Comparison of ENCODE assay signal across 9 cellular contexts in the genomic region with DNA sequence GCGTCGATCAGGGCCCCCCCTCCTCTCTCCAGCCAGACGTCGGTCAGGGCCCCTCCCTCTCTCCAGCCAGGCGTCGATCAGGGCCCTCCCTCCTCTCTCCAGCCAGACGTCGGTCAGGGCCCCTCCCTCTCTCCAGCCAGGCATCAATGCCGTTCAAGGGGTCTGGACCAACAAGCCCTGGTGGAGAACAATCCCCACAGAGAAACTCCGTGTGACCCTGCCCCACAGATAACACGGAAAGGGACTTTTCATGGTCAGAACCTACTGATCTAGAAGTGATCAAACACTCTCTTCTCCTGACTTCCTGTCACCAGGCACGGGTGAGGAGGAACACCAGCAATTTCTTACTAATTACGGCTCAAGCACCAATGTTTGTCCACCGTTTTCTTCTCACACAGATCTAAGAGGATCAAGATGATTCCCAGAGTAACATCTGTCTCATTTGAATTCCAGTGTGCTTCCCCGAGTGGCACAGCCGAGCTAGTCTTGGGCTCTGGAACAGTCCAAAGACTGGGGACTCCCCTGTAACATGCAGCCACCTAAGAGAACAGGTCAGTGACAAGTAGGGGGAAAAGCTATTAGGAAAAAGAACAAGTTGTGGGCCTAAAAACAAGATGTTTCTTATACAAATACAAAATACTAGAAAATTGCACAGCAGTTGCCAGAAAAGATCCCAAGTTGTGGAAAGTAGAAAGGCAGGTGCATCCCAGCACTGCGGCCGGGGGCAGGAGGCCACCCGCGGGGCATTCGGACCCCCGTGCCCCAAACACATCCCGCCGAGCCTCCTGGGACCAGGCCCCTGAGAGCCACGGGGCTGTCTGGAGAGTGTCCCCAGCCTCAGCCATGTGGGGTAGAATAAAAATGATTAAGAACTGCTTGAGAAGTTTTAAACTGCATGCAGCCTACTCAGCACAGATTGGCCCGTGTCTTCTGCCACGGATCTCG. TPM values are rescaled to one million over a fixed set of nuclear protein-coding genes. Genes with fewer than 3 reads are reported as not detected.
A peak's percentile ranks its signal among the peaks of the same experiment; 100 is the strongest.
DNase-seq lines count a peak whose midpoint lies in the region; ATAC-seq lines count a peak whose summit lies in the region.
"Had no signal": no experiment of that assay in that cellular context is flagged by ENCODE, and none has a peak within 500 bp of the region (broad histone marks: within the 10 kb centered on the region; RNA-seq: fewer than 3 reads in every experiment).

No MANE protein-coding gene starts in this region.

- H3K4me1 ChIP-seq in aorta (ENCODE audit: control insufficient read depth in 1 of 2, insufficient read depth in 2 of 2, low read length in 2 of 2) = no peaks in the 10 kb centered on the region

- ATAC-seq in stimulated activated naive CD8-positive, alpha-beta T cell treated with anti-CD3 and anti-CD28 coated beads, Interleukin-15, Interleukin-2, amounts not matched to agents 100 U/mL and 50 U/mL, for 24 hours = no peak
- no peak for ATAC-seq in central memory CD8-positive, alpha-beta T cell (replicated peaks; ENCODE audit: extremely low read depth, poor library complexity, severe bottlenecking)
- ATAC-seq in naive thymus-derived CD8-positive, alpha-beta T cell = no peak
- ATAC-seq in aorta (ENCODE audit: low FRiP score) = no peak

- peak overlapping the region; percentile 67 for H3K4me3 Mint-ChIP-seq in stimulated activated naive CD8-positive, alpha-beta T cell treated with anti-CD3 and anti-CD28 coated beads, Interleukin-15, Interleukin-2, amounts not matched to agents 100 ng/mL and 50 ng/mL, for 24 hours
- peak overlapping the region; percentile 88 for H3K4me3 Mint-ChIP-seq in central memory CD8-positive, alpha-beta T cell
- H3K4me3 Mint-ChIP-seq in naive thymus-derived CD8-positive, alpha-beta T cell = peak overlapping the region; percentile 61 to 94 (median 90)

- intact Hi-C loops in aorta (cut with DNase I) = no loop called here

- POLR2A ChIA-PET in naive thymus-derived CD8-positive, alpha-beta T cell (lab: Charles Lee) = interaction anchor here (0.6 to 13.0 kb wide), 8 partner anchors 10 to 192 kb away, joined by 3 to 207 read pairs (median 14); no protein-coding TSS in a partner anchor

- WGBS in aorta, 2 donors = 45 to 62% methylated on average over 21 to 26 of the region's 28 CpGs

- H3K36me3 Mint-ChIP-seq in stimulated activated naive CD8-positive, alpha-beta T cell treated with anti-CD3 and anti-CD28 coated beads, Interleukin-15, Interleukin-2, amounts not matched to agents 100 ng/mL and 50 ng/mL, for 24 hours (ENCODE audit: low read depth) = peaks cover 18% of the 10 kb centered on the region
- H3K36me3 Mint-ChIP-seq in central memory CD8-positive, alpha-beta T cell (ENCODE audit: insufficient read depth) = peaks cover 35% of the 10 kb centered on the region
- H3K36me3 Mint-ChIP-seq in naive thymus-derived CD8-positive, alpha-beta T cell = peaks cover 6 to 29% (median 7%) of the 10 kb centered on the region in 3 donors

- H3K4me1 Mint-ChIP-seq in stimulated activated naive CD8-positive, alpha-beta T cell treated with anti-CD3 and anti-CD28 coated beads, Interleukin-15, Interleukin-2, amounts not matched to agents 100 ng/mL and 50 ng/mL, for 24 hours (ENCODE audit: low read depth) = peaks cover 78% of the 10 kb centered on the region
- H3K4me1 Mint-ChIP-seq in central memory CD8-positive, alpha-beta T cell = peaks cover 66% of the 10 kb centered on the region
- H3K4me1 Mint-ChIP-seq in naive thymus-derived CD8-positive, alpha-beta T cell = peaks cover 42 to 84% (median 79%) of the 10 kb centered on the region in 4 donors

- H3K27ac ChIP-seq in aorta (ENCODE audit: low read depth in 1 of 2, low read length in 2 of 2) = peak overlapping the region; percentile 58 to 70

- H3K27me3 ChIP-seq in aorta (ENCODE audit: control insufficient read depth in 1 of 2, insufficient read depth in 2 of 2, low read length in 1 of 2) = no peaks in the 10 kb centered on the region

- H3K27ac Mint-ChIP-seq in stimulated activated naive CD8-positive, alpha-beta T cell treated with anti-CD3 and anti-CD28 coated beads, Interleukin-15, Interleukin-2, amounts not matched to agents 100 ng/mL and 50 ng/mL, for 24 hours = peak overlapping the region; percentile 97
- peak overlapping the region; percentile 97 for H3K27ac Mint-ChIP-seq in central memory CD8-positive, alpha-beta T cell (ENCODE audit: low read depth)
- H3K27ac Mint-ChIP-seq in naive thymus-derived CD8-positive, alpha-beta T cell = peak overlapping the region; percentile 94 to 99 (median 98)

- H3K9me3 Mint-ChIP-seq in stimulated activated naive CD8-positive, alpha-beta T cell treated with anti-CD3 and anti-CD28 coated beads, Interleukin-15, Interleukin-2, amounts not matched to agents 100 ng/mL and 50 ng/mL, for 24 hours = no peaks in the 10 kb centered on the region
- no peaks in the 10 kb centered on the region for H3K9me3 Mint-ChIP-seq in central memory CD8-positive, alpha-beta T cell
- peaks cover 0 to 3% (median 0%) of the 10 kb centered on the region in 9 donors for H3K9me3 Mint-ChIP-seq in naive thymus-derived CD8-positive, alpha-beta T cell

- no peaks in the 10 kb centered on the region for H3K27me3 Mint-ChIP-seq in stimulated activated naive CD8-positive, alpha-beta T cell treated with anti-CD3 and anti-CD28 coated beads, Interleukin-15, Interleukin-2, amounts not matched to agents 100 ng/mL and 50 ng/mL, for 24 hours
- no peaks in the 10 kb centered on the region for H3K27me3 Mint-ChIP-seq in central memory CD8-positive, alpha-beta T cell
- H3K27me3 Mint-ChIP-seq in naive thymus-derived CD8-positive, alpha-beta T cell = no peaks in the 10 kb centered on the region

- no peak for DNase-seq in stimulated activated naive CD8-positive, alpha-beta T cell treated with anti-CD3 and anti-CD28 coated beads, Interleukin-15, Interleukin-2, amounts not matched to agents 100 U/mL and 50 U/mL, for 24 hours
- no peak for DNase-seq in central memory CD8-positive, alpha-beta T cell (ENCODE audit: low spot score in 2 of 2)
- peak in 1 of 10 donors; percentile 21 for DNase-seq in naive thymus-derived CD8-positive, alpha-beta T cell
- DNase-seq in aorta (no peak), SKM-1 treated with dmso at 0.1 percent for 144 hours (lab: John Stamatoyannopoulos, UW; ENCODE audit: unreplicated experiment) (no peak), NOMO-1 treated with dmso at 0.1 percent for 144 hours (lab: John Stamatoyannopoulos, UW; ENCODE audit: unreplicated experiment) (no peak), NCI-H2196 (lab: John Stamatoyannopoulos, UW; ENCODE audit: unreplicated experiment) (no peak)
- DNase-seq: DMS 273 treated with DMSO at 0.1 percent for 48 hours had no signal

- H3K4me3 ChIP-seq in aorta (ENCODE audit: low read length in 2 of 2) = no peak overlapping the region

- H3K9me3 ChIP-seq in aorta (ENCODE audit: control insufficient read depth, low read length) = no peaks in the 10 kb centered on the region

- no peaks in the 10 kb centered on the region for H3K36me3 ChIP-seq in aorta (ENCODE audit: control insufficient read depth in 1 of 2, insufficient read depth in 2 of 2, low read length in 1 of 2)

RNA-seq across cellular contexts. Expression of gene RASA3, which starts 11.7 kb away (rescaled TPM):
- 100 to 1,000 TPM; 194 to 196 TPM for total RNA-seq in naive thymus-derived CD8-positive, alpha-beta T cell
- polyA plus RNA-seq in naive thymus-derived CD8-positive, alpha-beta T cell = 100 to 1,000 TPM in 2 of 3 donors, 10 to 100 TPM in 1; 62.2 to 169 (median 105) TPM
- 10 to 100 TPM; 34.8 to 42.3 TPM for total RNA-seq in aorta
- polyA plus RNA-seq in aorta = 10 to 100 TPM in 1 of 2 donors, 1 to 10 TPM in 1; 8.1 to 23.0 TPM

RNA-seq across cellular contexts. Expression of gene CFAP97D2, which starts 58.3 kb away (rescaled TPM):
- total RNA-seq in naive thymus-derived CD8-positive, alpha-beta T cell = 1 to 10 TPM; 1.5 to 2.0 TPM
- 1 to 10 TPM; 2.6 to 4.8 (median 3.7) TPM for polyA plus RNA-seq in naive thymus-derived CD8-positive, alpha-beta T cell
- total RNA-seq in aorta = not detected
- not detected for polyA plus RNA-seq in aorta

Comparison
In these comparisons a context has a peak if more than half of its experiments do, and no peak if none do; other contexts are left out.
1. RNA of gene RASA3, which starts 11.7 kb away (total RNA-seq): 194 to 196 TPM in naive thymus-derived CD8-positive, alpha-beta T cell; 34.8 to 42.3 TPM in aorta; every median in the first group is over 4 times any median in the second.
2. Peak in every context shown above with its lines, with median percentiles within 50 percentile points of each other: H3K27ac Mint-ChIP-seq and H3K4me3 Mint-ChIP-seq.